13 cellular contexts compared by ENCODE assay signal in the genomic region with DNA sequence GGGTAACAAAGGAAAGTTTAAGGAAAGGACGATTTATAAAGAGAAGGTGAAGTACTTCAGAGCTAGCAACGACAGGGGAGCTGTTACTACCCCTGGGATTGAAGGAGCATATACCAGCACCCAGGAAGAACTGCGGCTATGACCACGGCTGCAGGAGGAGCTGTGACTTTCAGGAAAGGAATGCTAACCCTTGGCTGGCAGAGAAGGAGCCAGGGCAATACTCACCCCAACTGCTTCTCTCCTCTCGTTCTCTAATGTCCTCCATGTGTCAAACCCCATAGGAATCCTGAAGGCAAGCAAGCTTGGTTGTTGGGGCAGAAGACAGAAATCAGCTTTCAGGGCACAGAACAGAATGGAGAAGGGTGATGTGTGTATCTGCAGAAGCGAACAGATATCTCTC.
DNase-seq lines count a peak whose midpoint lies in the region; ATAC-seq, FAIRE-seq and TF ChIP-seq lines count a peak whose summit lies in the region.
"Had no signal": no experiment of that assay in that cellular context is flagged by ENCODE, and none has a peak within 500 bp of the region (broad histone marks: within the 10 kb centered on the region; RNA-seq: fewer than 3 reads in every experiment).

No MANE protein-coding gene starts in this region.

- no peak overlapping the region for H3K27ac ChIP-seq in brain microvascular endothelial cell
- H3K27ac ChIP-seq in keratinocyte (ENCODE audit: control insufficient read depth, insufficient read depth, low read length), result peak overlapping the region; percentile 77
- H3K27ac ChIP-seq in gastrocnemius medialis, result no peak overlapping the region

- H3K4me1 ChIP-seq in keratinocyte (ENCODE audit: control insufficient read depth, extremely low read depth, insufficient read depth, low read length), result peaks cover 39% of the 10 kb centered on the region
- H3K4me1 ChIP-seq in gastrocnemius medialis, result no peaks in the 10 kb centered on the region

- H3K79me2 ChIP-seq in keratinocyte (ENCODE audit: control insufficient read depth, insufficient read depth, low read length), result no peaks in the 10 kb centered on the region

- H4K20me1 ChIP-seq in keratinocyte (ENCODE audit: control insufficient read depth, extremely low read depth, insufficient read depth, low read length), result no peaks in the 10 kb centered on the region

- TF ChIP-seq CTCF in AG09309 (IDR thresholded peaks at IDR 0.05; ENCODE audit: control insufficient read depth, insufficient read depth, low read depth, low read length, missing control alignments) (no peak), brain microvascular endothelial cell (IDR thresholded peaks at IDR 0.05; ENCODE audit: low read depth, low read length, missing control alignments) (no peak), keratinocyte (optimal IDR thresholded peaks at IDR 0.05 in 1 of 3, IDR thresholded peaks at IDR 0.05 in 1 of 3, conservative IDR thresholded peaks at IDR 0.05 in 1 of 3; ENCODE audit: extremely low read depth in 1 of 3, insufficient read depth in 2 of 3, low read length in 3 of 3) (peak in 1 of 3 experiments; percentile 12), gastrocnemius medialis (IDR thresholded peaks at IDR 0.05 in 4 of 5, conservative IDR thresholded peaks at IDR 0.05 in 1 of 5) (no peak)

- in situ Hi-C loops in brain microvascular endothelial cell (cut with HindIII; ENCODE audit: low pct_ligation_motif_present, low sequenced_read_pairs), result no loop called here
- in situ Hi-C loops in gastrocnemius medialis (cut with MboI; ENCODE audit: low sequenced_read_pairs in 4 of 4), result no loop called here

- H3K4me3 ChIP-seq in AG09309 (ENCODE audit: control insufficient read depth, low read depth, low read length), result no peak overlapping the region
- no peak overlapping the region for H3K4me3 ChIP-seq in brain microvascular endothelial cell (ENCODE audit: low read depth, low read length)
- peak overlapping the region in 1 of 3 experiments; percentile 53 for H3K4me3 ChIP-seq in keratinocyte (ENCODE audit: control insufficient read depth in 2 of 3, extremely low read depth in 1 of 3, insufficient read depth in 2 of 3, low read depth in 1 of 3, low read length in 3 of 3)
- H3K4me3 ChIP-seq in gastrocnemius medialis, result no peak overlapping the region

- intact Hi-C loops in Right ventricle myocardium inferior (cut with DNase I) (no loop called here), gastrocnemius medialis (cut with DNase I; ENCODE audit: low total_unique reads) (no loop called here)

- H3K4me2 ChIP-seq in keratinocyte (ENCODE audit: control insufficient read depth, extremely low read depth, insufficient read depth, low read depth, low read length), result peak overlapping the region; percentile 78

- no peak for TF ChIP-seq POLR2A in gastrocnemius medialis (IDR thresholded peaks at IDR 0.05)

- H3K27me3 ChIP-seq in brain microvascular endothelial cell (replicated peaks), result peaks cover 2% of the 10 kb centered on the region
- no peaks in the 10 kb centered on the region for H3K27me3 ChIP-seq in keratinocyte (ENCODE audit: control insufficient read depth, extremely low read depth, insufficient read depth, low read length)
- H3K27me3 ChIP-seq in gastrocnemius medialis, result peaks cover 0 to 6% (median 0%) of the 10 kb centered on the region in 3 donors

- peak overlapping the region; percentile 62 for H3K9ac ChIP-seq in keratinocyte (ENCODE audit: control insufficient read depth, extremely low read depth, insufficient read depth, low read length)

- peak overlapping the region; percentile 60 for H2AFZ ChIP-seq in keratinocyte (ENCODE audit: control insufficient read depth, low read length)

- DNase-seq in AG09309 (ENCODE audit: low read depth), result peak; percentile 14
- DNase-seq in LHCN-M2 (ENCODE audit: low read depth), result peak; percentile 71
- DNase-seq in brain microvascular endothelial cell, result peak; percentile 43
- DNase-seq in keratinocyte (ENCODE audit: low read depth, low spot score), result no peak
- DNase-seq in Right ventricle myocardium inferior (ENCODE audit: missing footprints), result no peak
- DNase-seq in RPMI8226, result no peak
- DNase-seq in gastrocnemius medialis, result no peak
- DNase-seq: activated CD4-positive, alpha-beta T cell treated with anti-CD3 and anti-CD28 coated beads, Interleukin-2, amount 10 ng/mL, durations not matched to agents 7 days and 5 days; central memory CD4-positive, alpha-beta T cell; NCI-H748 treated with DMSO at 0.1 percent for 48 hours; stimulated activated CD4-positive, alpha-beta T cell treated with anti-CD3 and anti-CD28 coated beads, Interleukin-12 subunit alpha, Interleukin-12 subunit beta, amount 100 ng/mL, for 4 hours had no signal

- H3K36me3 ChIP-seq in brain microvascular endothelial cell (replicated peaks), result no peaks in the 10 kb centered on the region
- no peaks in the 10 kb centered on the region for H3K36me3 ChIP-seq in keratinocyte (ENCODE audit: control insufficient read depth in 2 of 2, extremely low read depth in 1 of 2, insufficient read depth in 2 of 2, low read length in 2 of 2)
- H3K36me3 ChIP-seq in gastrocnemius medialis, result no peaks in the 10 kb centered on the region

- FAIRE-seq in keratinocyte (lab: Jason Lieb, UNC), result peak; percentile 99

- ATAC-seq in Right ventricle myocardium inferior (no peak), gastrocnemius medialis (no peak), HG03565 (IDR thresholded peaks at IDR 0.05; ENCODE audit: unreplicated experiment) (no peak)
- ATAC-seq: left lobe of liver had no signal

- no peaks in the 10 kb centered on the region for H3K9me1 ChIP-seq in keratinocyte (ENCODE audit: control insufficient read depth, extremely low read depth, insufficient read depth, low read length)

- H3K9me3 ChIP-seq in keratinocyte (ENCODE audit: control insufficient read depth, low read depth, low read length) (no peaks in the 10 kb centered on the region), gastrocnemius medialis (no peaks in the 10 kb centered on the region)

- dilution Hi-C loops in keratinocyte (cut with MboI; ENCODE audit: extremely low pct_ligation_motif_present, low sequenced_read_pairs), result no loop called here

Comparison
In these comparisons a context has a peak if more than half of its experiments do, and no peak if none do; other contexts are left out.
1. DNase-seq: peak in AG09309 (single experiment), LHCN-M2 (single experiment) and brain microvascular endothelial cell (single experiment); none in keratinocyte (single experiment), Right ventricle myocardium inferior (single experiment), RPMI8226 (single experiment) and gastrocnemius medialis (0 of 2).